In the genomic region with DNA sequence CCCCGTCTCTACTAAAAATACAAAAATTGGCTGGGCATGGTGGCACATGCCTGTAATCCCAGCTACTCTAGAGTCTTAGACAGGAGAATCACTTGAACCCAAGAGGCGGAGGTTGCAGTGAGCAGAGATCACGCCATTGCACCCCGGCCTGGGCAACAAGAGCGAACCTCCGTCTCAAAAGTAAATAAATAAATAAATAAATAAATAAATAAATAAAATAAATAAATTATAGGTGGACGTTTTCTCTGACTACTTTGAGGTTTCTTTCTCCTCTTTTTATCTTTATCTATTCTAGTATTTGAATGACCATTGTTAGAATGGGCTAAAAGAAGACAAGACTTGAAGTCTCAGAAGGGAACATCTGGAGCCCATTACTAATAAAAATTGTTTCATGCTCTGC, we compare ENCODE assay signal across 1 cellular context.
TF ChIP-seq lines count a peak whose summit lies in the region.

No MANE protein-coding gene starts in this region.

TF ChIP-seq in HEK293, 187 proteins besides CTCF, POLR2A, EP300 and RAD21 (continued from another document):
- TF ChIP-seq, protein P1, sequence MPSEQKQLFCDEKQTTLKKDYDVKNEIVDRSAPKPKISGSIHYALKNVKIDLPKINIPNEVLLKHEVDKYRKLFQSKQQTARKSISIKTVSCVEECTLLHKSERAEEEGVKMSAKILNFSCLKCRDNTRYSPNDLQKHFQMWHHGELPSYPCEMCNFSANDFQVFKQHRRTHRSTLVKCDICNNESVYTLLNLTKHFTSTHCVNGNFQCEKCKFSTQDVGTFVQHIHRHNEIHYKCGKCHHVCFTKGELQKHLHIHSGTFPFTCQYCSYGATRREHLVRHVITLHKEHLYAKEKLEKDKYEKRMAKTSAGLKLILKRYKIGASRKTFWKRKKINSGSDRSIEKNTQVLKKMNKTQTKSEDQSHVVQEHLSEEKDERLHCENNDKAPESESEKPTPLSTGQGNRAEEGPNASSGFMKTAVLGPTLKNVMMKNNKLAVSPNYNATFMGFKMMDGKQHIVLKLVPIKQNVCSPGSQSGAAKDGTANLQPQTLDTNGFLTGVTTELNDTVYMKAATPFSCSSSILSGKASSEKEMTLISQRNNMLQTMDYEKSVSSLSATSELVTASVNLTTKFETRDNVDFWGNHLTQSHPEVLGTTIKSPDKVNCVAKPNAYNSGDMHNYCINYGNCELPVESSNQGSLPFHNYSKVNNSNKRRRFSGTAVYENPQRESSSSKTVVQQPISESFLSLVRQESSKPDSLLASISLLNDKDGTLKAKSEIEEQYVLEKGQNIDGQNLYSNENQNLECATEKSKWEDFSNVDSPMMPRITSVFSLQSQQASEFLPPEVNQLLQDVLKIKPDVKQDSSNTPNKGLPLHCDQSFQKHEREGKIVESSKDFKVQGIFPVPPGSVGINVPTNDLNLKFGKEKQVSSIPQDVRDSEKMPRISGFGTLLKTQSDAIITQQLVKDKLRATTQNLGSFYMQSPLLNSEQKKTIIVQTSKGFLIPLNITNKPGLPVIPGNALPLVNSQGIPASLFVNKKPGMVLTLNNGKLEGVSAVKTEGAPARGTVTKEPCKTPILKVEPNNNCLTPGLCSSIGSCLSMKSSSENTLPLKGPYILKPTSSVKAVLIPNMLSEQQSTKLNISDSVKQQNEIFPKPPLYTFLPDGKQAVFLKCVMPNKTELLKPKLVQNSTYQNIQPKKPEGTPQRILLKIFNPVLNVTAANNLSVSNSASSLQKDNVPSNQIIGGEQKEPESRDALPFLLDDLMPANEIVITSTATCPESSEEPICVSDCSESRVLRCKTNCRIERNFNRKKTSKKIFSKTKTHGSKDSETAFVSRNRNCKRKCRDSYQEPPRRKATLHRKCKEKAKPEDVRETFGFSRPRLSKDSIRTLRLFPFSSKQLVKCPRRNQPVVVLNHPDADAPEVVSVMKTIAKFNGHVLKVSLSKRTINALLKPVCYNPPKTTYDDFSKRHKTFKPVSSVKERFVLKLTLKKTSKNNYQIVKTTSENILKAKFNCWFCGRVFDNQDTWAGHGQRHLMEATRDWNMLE (tag by site-specific recombination; conservative IDR thresholded peaks at IDR 0.05; ENCODE audit: low read depth) = peak; percentile 66; the same call in 1 of the 2 replicates
